In the genomic region with DNA sequence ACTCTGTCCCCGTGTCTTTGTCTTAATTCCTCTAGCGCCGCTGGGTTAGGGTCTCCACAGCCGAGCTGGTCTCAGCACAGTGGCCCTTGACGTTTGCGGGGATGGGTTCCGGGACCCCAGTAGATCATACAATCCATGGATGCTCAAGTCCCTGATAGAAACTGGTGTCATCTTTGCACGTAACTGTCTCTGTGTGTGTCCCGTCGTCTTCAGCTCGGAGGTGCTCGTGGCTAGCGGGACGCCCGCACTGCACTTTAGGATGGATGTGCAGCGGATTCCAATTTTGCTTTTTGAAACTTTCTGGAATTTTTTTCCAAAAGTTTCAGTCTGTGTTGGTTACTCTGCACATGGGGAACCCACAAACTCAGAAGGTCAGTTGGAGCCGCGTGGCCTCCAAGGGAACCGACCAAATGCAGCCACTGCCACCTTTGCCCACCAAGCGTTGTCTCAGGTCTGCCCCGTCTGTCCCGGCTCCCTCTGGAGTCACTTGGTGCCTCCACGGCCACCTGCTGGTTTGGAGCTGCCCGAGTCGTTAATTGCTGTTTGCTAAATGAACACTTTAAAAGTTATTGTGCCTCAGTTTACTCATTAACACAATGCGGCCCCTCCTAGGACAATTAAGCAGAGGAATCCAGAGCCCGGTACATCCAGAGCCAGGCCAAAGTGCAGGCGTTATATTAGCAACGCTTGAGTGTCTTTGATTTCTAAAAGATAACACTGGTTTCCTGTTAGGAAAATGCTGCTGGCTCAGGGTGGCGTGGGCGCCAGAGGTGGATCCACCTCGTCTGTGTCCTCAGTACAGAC, we compare ENCODE assay signal across 18 cellular contexts. TPM values are rescaled to one million over a fixed set of nuclear protein-coding genes. Genes with fewer than 3 reads are reported as not detected.
DNase-seq lines count a peak whose midpoint lies in the region; ATAC-seq, FAIRE-seq and TF ChIP-seq lines count a peak whose summit lies in the region.
"Had no signal": no experiment of that assay in that cellular context is flagged by ENCODE, and none has a peak within 500 bp of the region (broad histone marks: within the 10 kb centered on the region; RNA-seq: fewer than 3 reads in every experiment).

No MANE protein-coding gene starts in this region.

- H3K9me3 ChIP-seq in HepG2 (ENCODE audit: low read length), result no peaks in the 10 kb centered on the region
- no peaks in the 10 kb centered on the region for H3K9me3 ChIP-seq in right lobe of liver
- H3K9me3 ChIP-seq in astrocyte (ENCODE audit: insufficient read depth, low read depth, low read length), result no peaks in the 10 kb centered on the region

- POLR2A ChIA-PET in HepG2 (lab: Yijun Ruan, JAX), result no interaction called here

- WGBS in HepG2 (ENCODE audit: low lambda C conversion rate), result 40% methylated on average over 32 of the region's 32 CpGs
- WGBS in right lobe of liver (ENCODE audit: insufficient coverage, low coverage, low lambda C conversion rate, missing lambda C conversion rate), result 62% methylated on average over 23 of the region's 32 CpGs

- intact Hi-C loops in HepG2 (cut with micrococcal nuclease; ENCODE audit: unreplicated experiment) (no loop called here), right lobe of liver (cut with DNase I) (no loop called here)

- H3K4me3 Mint-ChIP-seq in astrocyte (ENCODE audit: unreplicated experiment) (no peak overlapping the region), nephron (no peak overlapping the region)
- H3K4me3 Mint-ChIP-seq: CD14-positive monocyte had no signal

- H3K27ac Mint-ChIP-seq in astrocyte (ENCODE audit: unreplicated experiment) (peak overlapping the region; percentile 1), nephron (peak overlapping the region in 2 of 3 experiments; percentile 40 to 61)
- H3K27ac Mint-ChIP-seq: CD14-positive monocyte had no signal

- H4K20me1 ChIP-seq in HepG2 (ENCODE audit: insufficient read depth, low read length), result no peaks in the 10 kb centered on the region
- no peaks in the 10 kb centered on the region for H4K20me1 ChIP-seq in astrocyte (ENCODE audit: insufficient read depth, low read length)

- H3K4me3 ChIP-seq in HepG2 (replicated peaks in 1 of 3; ENCODE audit: insufficient read depth in 1 of 3, low read depth in 2 of 3, low read length in 3 of 3), result peak overlapping the region in 1 of 3 experiments; percentile 9; a peak in 2 of 6 replicates
- no peak overlapping the region for H3K4me3 ChIP-seq in right lobe of liver
- no peak overlapping the region for H3K4me3 ChIP-seq in astrocyte (ENCODE audit: insufficient read depth, low read depth, low read length)

- TF ChIP-seq RAD21 in HepG2 (CRISPR knock-in tag; IDR thresholded peaks at IDR 0.05), result no peak

- BruUV-seq in HepG2 (replicated peaks; lab: Mats Ljungman, UMichigan), result no TSS peak

- peak overlapping the region; percentile 62 for H3K4me2 ChIP-seq in HepG2 (ENCODE audit: low read depth, low read length)
- no peak overlapping the region for H3K4me2 ChIP-seq in astrocyte (ENCODE audit: low read length)

- peaks cover 16% of the 10 kb centered on the region for H3K27me3 Mint-ChIP-seq in astrocyte (ENCODE audit: low read depth, unreplicated experiment)
- peaks cover 7% of the 10 kb centered on the region for H3K27me3 Mint-ChIP-seq in nephron (ENCODE audit: low read depth)

- H3K9ac ChIP-seq in HepG2 (ENCODE audit: insufficient read depth, low read depth, low read length) (no peak overlapping the region), astrocyte (ENCODE audit: low read length) (no peak overlapping the region)

- peaks cover 5% of the 10 kb centered on the region for H3K4me1 Mint-ChIP-seq in astrocyte (ENCODE audit: low read depth, unreplicated experiment)
- peaks cover 9% of the 10 kb centered on the region for H3K4me1 Mint-ChIP-seq in nephron

- H3K4me1 ChIP-seq in HepG2 (ENCODE audit: insufficient read depth, low read length) (peaks cover 28% of the 10 kb centered on the region), right lobe of liver (no peaks in the 10 kb centered on the region), astrocyte (ENCODE audit: insufficient read depth, low read length) (peaks cover 8% of the 10 kb centered on the region)

- ATAC-seq in HepG2 (peak; percentile 64), right lobe of liver (no peak), HG03354 (IDR thresholded peaks at IDR 0.05; ENCODE audit: poor library complexity, severe bottlenecking, unreplicated experiment) (no peak), HG02759 (IDR thresholded peaks at IDR 0.05; ENCODE audit: unreplicated experiment) (no peak), HG02938 (IDR thresholded peaks at IDR 0.05; ENCODE audit: unreplicated experiment) (no peak)

- peak; percentile 33 for TF ChIP-seq CTCF in HepG2 (CRISPR knock-in tag; IDR thresholded peaks at IDR 0.05)
- TF ChIP-seq CTCF in right lobe of liver (IDR thresholded peaks at IDR 0.05), result no peak
- TF ChIP-seq CTCF in astrocyte (IDR thresholded peaks at IDR 0.05; ENCODE audit: insufficient read depth, low read depth, low read length), result no peak
- TF ChIP-seq CTCF in nephron (IDR thresholded peaks at IDR 0.05; ENCODE audit: unreplicated experiment in 3 of 3), result no peak

- TF ChIP-seq POLR2A in HepG2 (IDR thresholded peaks at IDR 0.05; ENCODE audit: insufficient read depth in 1 of 2, low read depth in 2 of 2, low read length in 2 of 2), result no peak
- TF ChIP-seq POLR2A in right lobe of liver (IDR thresholded peaks at IDR 0.05), result no peak

- H3K36me3 ChIP-seq in HepG2 (replicated peaks in 1 of 2; ENCODE audit: control insufficient read depth in 1 of 2, insufficient read depth in 2 of 2, low read length in 2 of 2), result no peaks in the 10 kb centered on the region
- no peaks in the 10 kb centered on the region for H3K36me3 ChIP-seq in right lobe of liver
- H3K36me3 ChIP-seq in astrocyte (ENCODE audit: insufficient read depth, low read length), result no peaks in the 10 kb centered on the region

- FAIRE-seq in HepG2 (lab: Jason Lieb, UNC), result no peak
- no peak for FAIRE-seq in astrocyte (lab: Jason Lieb, UNC)
- FAIRE-seq: RCC 7860 had no signal

- H3K27ac ChIP-seq in HepG2 (ENCODE audit: extremely low read length, insufficient read depth, low read length), result no peak overlapping the region
- H3K27ac ChIP-seq in right lobe of liver, result no peak overlapping the region
- no peak overlapping the region for H3K27ac ChIP-seq in astrocyte (ENCODE audit: low read depth, low read length)

- H3K36me3 Mint-ChIP-seq in astrocyte (ENCODE audit: low read depth, unreplicated experiment), result no peaks in the 10 kb centered on the region
- H3K36me3 Mint-ChIP-seq in nephron (ENCODE audit: low read depth), result no peaks in the 10 kb centered on the region
- H3K36me3 Mint-ChIP-seq: CD14-positive monocyte had no signal

- DNase-seq in HepG2 (ENCODE audit: low spot score) (no peak), right lobe of liver (no peak), astrocyte (ENCODE audit: low read depth) (no peak), NCI-H2171 treated with DMSO at 0.1 percent for 48 hours (lab: John Stamatoyannopoulos, UW) (no peak)
- DNase-seq: COR-L47, DMS153, EL, GOT3, NCI-H1417 treated with DMSO at 0.1 percent for 48 hours, NCI-H2081, NCI-H524, SHP77 treated with DMSO at 0.1 percent for 48 hours had no signal

- no peak overlapping the region for H2AFZ ChIP-seq in HepG2 (ENCODE audit: low read length)
- H2AFZ ChIP-seq in astrocyte (ENCODE audit: low read depth, low read length), result no peak overlapping the region

- peaks cover 8 to 34% of the 10 kb centered on the region in 2 experiments for H3K27me3 ChIP-seq in HepG2 (ENCODE audit: control insufficient read depth in 1 of 2, insufficient read depth in 2 of 2, low read length in 2 of 2)
- H3K27me3 ChIP-seq in right lobe of liver, result no peaks in the 10 kb centered on the region
- H3K27me3 ChIP-seq in astrocyte (ENCODE audit: insufficient read depth, low read length), result no peaks in the 10 kb centered on the region

- CTCF ChIA-PET in HepG2 (lab: Yijun Ruan, JAX; ENCODE audit: low intra/inter-chr PET ratio, low total read pairs), result no interaction called here

- TF ChIP-seq EP300 in HepG2 (IDR thresholded peaks at IDR 0.05; ENCODE audit: low read depth in 2 of 2, low read length in 2 of 2), result no peak
- TF ChIP-seq EP300 in HepG2 (CRISPR knock-in tag; IDR thresholded peaks at IDR 0.05; ENCODE audit: borderline replicate concordance), result no peak

- in situ Hi-C loops in HepG2 (cut with HindIII; ENCODE audit: extremely low pct_ligation_motif_present, low pct_unique_long_range_greater_than_20kb), result no loop called here

- no peaks in the 10 kb centered on the region for H3K79me2 ChIP-seq in HepG2 (ENCODE audit: insufficient read depth, low read length)
- no peaks in the 10 kb centered on the region for H3K79me2 ChIP-seq in astrocyte (ENCODE audit: insufficient read depth, low read length)

- H3K9me3 Mint-ChIP-seq in astrocyte (ENCODE audit: unreplicated experiment) (no peaks in the 10 kb centered on the region), nephron (no peaks in the 10 kb centered on the region)
- H3K9me3 Mint-ChIP-seq: CD14-positive monocyte had no signal

RNA-seq across cellular contexts. Expression of a gene that starts 5.3 kb away (rescaled TPM):
- total RNA-seq in HepG2 (2016; rRNA removed; fragmentation: Illumina TruSeq; extraction: Trizol) (19.7 and 37.6 TPM in 2 replicates), right lobe of liver (under 1 TPM in 1 of 6 experiments, not detected in 5; 0.93 TPM), astrocyte (0.11 and 0.22 TPM in 2 replicates)
- total RNA-seq in HepG2 (2016; cell fraction: cytosol; rRNA removed; fragmentation: Illumina TruSeq; extraction: Trizol; ENCODE audit: low read depth), result 33.1 and 44.2 TPM in 2 replicates
- total RNA-seq in HepG2 (2016; cell fraction: insoluble cytoplasmic fraction; rRNA removed; fragmentation: Illumina TruSeq; extraction: Trizol), result 22.9 and 38.8 TPM in 2 replicates
- 21.1 and 25.9 TPM in 2 replicates for total RNA-seq in HepG2 (2016; cell fraction: membrane; rRNA removed; fragmentation: Illumina TruSeq; extraction: Trizol)
- 32.6 and 36.8 TPM in 2 replicates for total RNA-seq in HepG2 (2016; cell fraction: nucleus; rRNA removed; fragmentation: Illumina TruSeq; extraction: Trizol)
- polyA plus RNA-seq in HepG2 (2011; rRNA removed), result 40.2 and 52.2 TPM in 2 replicates
- polyA plus RNA-seq in HepG2 (2011; cell fraction: cytosol; rRNA removed), result 26.5 and 78.5 TPM in 2 replicates
- 52.0 and 101 TPM in 2 replicates for polyA plus RNA-seq in HepG2 (2011; cell fraction: nucleus; rRNA removed)
- 6.6 and 9.6 TPM in 2 replicates for polyA plus RNA-seq in HepG2 (2012)
- polyA plus RNA-seq in HepG2 (2016; cell fraction: cytosol; fragmentation: Illumina TruSeq; extraction: Trizol; ENCODE audit: low read depth), result 13.7 and 15.6 TPM in 2 replicates
- 23.0 and 24.6 TPM in 2 replicates for polyA plus RNA-seq in HepG2 (2016; cell fraction: insoluble cytoplasmic fraction; fragmentation: Illumina TruSeq; extraction: Trizol; ENCODE audit: low read depth)
- 18.2 and 22.6 TPM in 2 replicates for polyA plus RNA-seq in HepG2 (2016; cell fraction: membrane; fragmentation: Illumina TruSeq; extraction: Trizol; ENCODE audit: low read depth)
- 75.4 and 78.7 TPM in 2 replicates for polyA plus RNA-seq in HepG2 (2016; cell fraction: nucleus; fragmentation: Illumina TruSeq; extraction: Trizol; ENCODE audit: insufficient read depth, low read depth)
- polyA minus RNA-seq in HepG2 (2011; rRNA and poly(A)+ RNA removed; ENCODE audit: low replicate concordance), result 0.12 and 80.3 TPM in 2 replicates
- 12.5 and 17.6 TPM in 2 replicates for polyA minus RNA-seq in HepG2 (2011; cell fraction: cytosol; rRNA and poly(A)+ RNA removed)
- 3.5 and 4.8 TPM in 2 replicates for polyA minus RNA-seq in HepG2 (2011; cell fraction: nucleus; rRNA and poly(A)+ RNA removed)
- polyA plus RNA-seq: CD14-positive monocyte had no signal

RNA-seq across cellular contexts. Expression of a gene that starts 32.6 kb away (rescaled TPM):
- total RNA-seq in HepG2 (2016; rRNA removed; fragmentation: Illumina TruSeq; extraction: Trizol) (not detected in 2 replicates), right lobe of liver (1 to 10 TPM in 2 of 6 experiments, under 1 TPM in 4; 0.33 to 3.7 (median 0.77) TPM), astrocyte (6.7 and 7.5 TPM in 2 replicates)
- total RNA-seq in HepG2 (2016; cell fraction: cytosol; rRNA removed; fragmentation: Illumina TruSeq; extraction: Trizol; ENCODE audit: low read depth), result not detected in 2 replicates
- total RNA-seq in HepG2 (2016; cell fraction: insoluble cytoplasmic fraction; rRNA removed; fragmentation: Illumina TruSeq; extraction: Trizol), result 0.15 TPM in 1 of 2 replicates, not detected in the other
- total RNA-seq in HepG2 (2016; cell fraction: membrane; rRNA removed; fragmentation: Illumina TruSeq; extraction: Trizol), result not detected in 2 replicates
- total RNA-seq in HepG2 (2016; cell fraction: nucleus; rRNA removed; fragmentation: Illumina TruSeq; extraction: Trizol), result not detected in 2 replicates
- polyA plus RNA-seq in HepG2 (2011; rRNA removed), result 0.59 and 2.1 TPM in 2 replicates
- 0.19 and 0.32 TPM in 2 replicates for polyA plus RNA-seq in HepG2 (2011; cell fraction: cytosol; rRNA removed)
- polyA plus RNA-seq in HepG2 (2011; cell fraction: nucleus; rRNA removed), result 4.5 and 6.2 TPM in 2 replicates
- 0.27 and 0.35 TPM in 2 replicates for polyA plus RNA-seq in HepG2 (2012)
- polyA plus RNA-seq in HepG2 (2016; cell fraction: cytosol; fragmentation: Illumina TruSeq; extraction: Trizol; ENCODE audit: low read depth), result not detected in 2 replicates
- polyA plus RNA-seq in HepG2 (2016; cell fraction: insoluble cytoplasmic fraction; fragmentation: Illumina TruSeq; extraction: Trizol; ENCODE audit: low read depth), result not detected in 2 replicates
- 0.06 TPM in 1 of 2 replicates, not detected in the other for polyA plus RNA-seq in HepG2 (2016; cell fraction: membrane; fragmentation: Illumina TruSeq; extraction: Trizol; ENCODE audit: low read depth)
- polyA plus RNA-seq in HepG2 (2016; cell fraction: nucleus; fragmentation: Illumina TruSeq; extraction: Trizol; ENCODE audit: insufficient read depth, low read depth), result 0.52 and 1.2 TPM in 2 replicates
- 0.58 and 25.2 TPM in 2 replicates for polyA minus RNA-seq in HepG2 (2011; rRNA and poly(A)+ RNA removed; ENCODE audit: low replicate concordance)
- polyA minus RNA-seq in HepG2 (2011; cell fraction: cytosol; rRNA and poly(A)+ RNA removed), result not detected in 2 replicates
- polyA minus RNA-seq in HepG2 (2011; cell fraction: nucleus; rRNA and poly(A)+ RNA removed), result 0.26 and 0.99 TPM in 2 replicates
- polyA plus RNA-seq: CD14-positive monocyte had no signal

RNA-seq across cellular contexts. Expression of a gene that starts 47.7 kb away (rescaled TPM):
- total RNA-seq in HepG2 (2016; rRNA removed; fragmentation: Illumina TruSeq; extraction: Trizol) (2,988 and 3,233 TPM in 2 replicates), right lobe of liver (1,000 to 10,000 TPM in 2 of 6 experiments, 100 to 1,000 TPM in 4; 684 to 2,810 (median 731) TPM), astrocyte (1,200 and 1,239 TPM in 2 replicates)
- 6,142 and 6,743 TPM in 2 replicates for total RNA-seq in HepG2 (2016; cell fraction: cytosol; rRNA removed; fragmentation: Illumina TruSeq; extraction: Trizol; ENCODE audit: low read depth)
- total RNA-seq in HepG2 (2016; cell fraction: insoluble cytoplasmic fraction; rRNA removed; fragmentation: Illumina TruSeq; extraction: Trizol), result 3,074 and 3,414 TPM in 2 replicates
- total RNA-seq in HepG2 (2016; cell fraction: membrane; rRNA removed; fragmentation: Illumina TruSeq; extraction: Trizol), result 8,788 and 9,254 TPM in 2 replicates
- 1,061 and 1,137 TPM in 2 replicates for total RNA-seq in HepG2 (2016; cell fraction: nucleus; rRNA removed; fragmentation: Illumina TruSeq; extraction: Trizol)
- polyA plus RNA-seq in HepG2 (2011; rRNA removed), result 4,411 and 5,523 TPM in 2 replicates
- 4,701 and 9,932 TPM in 2 replicates for polyA plus RNA-seq in HepG2 (2011; cell fraction: cytosol; rRNA removed)
- polyA plus RNA-seq in HepG2 (2011; cell fraction: nucleus; rRNA removed), result 3,101 and 3,317 TPM in 2 replicates
- 3,379 and 4,912 TPM in 2 replicates for polyA plus RNA-seq in HepG2 (2012)
- polyA plus RNA-seq in HepG2 (2016; cell fraction: cytosol; fragmentation: Illumina TruSeq; extraction: Trizol; ENCODE audit: low read depth), result 8,773 and 9,300 TPM in 2 replicates
- polyA plus RNA-seq in HepG2 (2016; cell fraction: insoluble cytoplasmic fraction; fragmentation: Illumina TruSeq; extraction: Trizol; ENCODE audit: low read depth), result 3,767 and 4,135 TPM in 2 replicates
- polyA plus RNA-seq in HepG2 (2016; cell fraction: membrane; fragmentation: Illumina TruSeq; extraction: Trizol; ENCODE audit: low read depth), result 9,832 and 9,939 TPM in 2 replicates
- 2,257 and 2,556 TPM in 2 replicates for polyA plus RNA-seq in HepG2 (2016; cell fraction: nucleus; fragmentation: Illumina TruSeq; extraction: Trizol; ENCODE audit: insufficient read depth, low read depth)
- 1,096 and 3,482 TPM in 2 replicates for polyA minus RNA-seq in HepG2 (2011; rRNA and poly(A)+ RNA removed; ENCODE audit: low replicate concordance)
- 1,942 and 2,023 TPM in 2 replicates for polyA minus RNA-seq in HepG2 (2011; cell fraction: cytosol; rRNA and poly(A)+ RNA removed)
- polyA minus RNA-seq in HepG2 (2011; cell fraction: nucleus; rRNA and poly(A)+ RNA removed), result 448 and 516 TPM in 2 replicates

RNA-seq across cellular contexts. Expression of a gene that starts 49.4 kb away (rescaled TPM):
- 69.4 and 80.0 TPM in 2 replicates for total RNA-seq in HepG2 (2016; rRNA removed; fragmentation: Illumina TruSeq; extraction: Trizol)
- 12.3 and 14.1 TPM in 2 replicates for total RNA-seq in HepG2 (2016; cell fraction: cytosol; rRNA removed; fragmentation: Illumina TruSeq; extraction: Trizol; ENCODE audit: low read depth)
- 68.7 and 70.7 TPM in 2 replicates for total RNA-seq in HepG2 (2016; cell fraction: insoluble cytoplasmic fraction; rRNA removed; fragmentation: Illumina TruSeq; extraction: Trizol)
- 36.1 and 43.1 TPM in 2 replicates for total RNA-seq in HepG2 (2016; cell fraction: membrane; rRNA removed; fragmentation: Illumina TruSeq; extraction: Trizol)
- 43.4 and 46.6 TPM in 2 replicates for total RNA-seq in HepG2 (2016; cell fraction: nucleus; rRNA removed; fragmentation: Illumina TruSeq; extraction: Trizol)
- polyA plus RNA-seq in HepG2 (2011; rRNA removed), result 73.3 and 87.2 TPM in 2 replicates
- 71.4 and 105 TPM in 2 replicates for polyA plus RNA-seq in HepG2 (2011; cell fraction: cytosol; rRNA removed)
- polyA plus RNA-seq in HepG2 (2011; cell fraction: nucleus; rRNA removed), result 141 and 163 TPM in 2 replicates
- 39.3 and 47.1 TPM in 2 replicates for polyA plus RNA-seq in HepG2 (2012)
- 9.6 and 12.7 TPM in 2 replicates for polyA plus RNA-seq in HepG2 (2016; cell fraction: cytosol; fragmentation: Illumina TruSeq; extraction: Trizol; ENCODE audit: low read depth)
- 89.2 and 96.6 TPM in 2 replicates for polyA plus RNA-seq in HepG2 (2016; cell fraction: insoluble cytoplasmic fraction; fragmentation: Illumina TruSeq; extraction: Trizol; ENCODE audit: low read depth)
- 29.6 and 33.2 TPM in 2 replicates for polyA plus RNA-seq in HepG2 (2016; cell fraction: membrane; fragmentation: Illumina TruSeq; extraction: Trizol; ENCODE audit: low read depth)
- polyA plus RNA-seq in HepG2 (2016; cell fraction: nucleus; fragmentation: Illumina TruSeq; extraction: Trizol; ENCODE audit: insufficient read depth, low read depth), result 105 and 109 TPM in 2 replicates
- 73.7 and 140 TPM in 2 replicates for polyA minus RNA-seq in HepG2 (2011; rRNA and poly(A)+ RNA removed; ENCODE audit: low replicate concordance)
- polyA minus RNA-seq in HepG2 (2011; cell fraction: cytosol; rRNA and poly(A)+ RNA removed), result 50.0 and 50.5 TPM in 2 replicates
- 25.8 and 33.6 TPM in 2 replicates for polyA minus RNA-seq in HepG2 (2011; cell fraction: nucleus; rRNA and poly(A)+ RNA removed)
- total RNA-seq in right lobe of liver, result 10 to 100 TPM; 27.2 to 42.3 (median 33.1) TPM
- 84.2 and 85.7 TPM in 2 replicates for total RNA-seq in astrocyte

RNA-seq across cellular contexts. Expression of a gene that starts 49.5 kb away (rescaled TPM):
- total RNA-seq in HepG2 (2016; rRNA removed; fragmentation: Illumina TruSeq; extraction: Trizol) (11.0 and 11.2 TPM in 2 replicates), right lobe of liver (1 to 10 TPM; 1.8 to 5.0 (median 3.3) TPM), astrocyte (11.8 and 12.3 TPM in 2 replicates)
- total RNA-seq in HepG2 (2016; cell fraction: cytosol; rRNA removed; fragmentation: Illumina TruSeq; extraction: Trizol; ENCODE audit: low read depth), result 9.1 and 14.3 TPM in 2 replicates
- total RNA-seq in HepG2 (2016; cell fraction: insoluble cytoplasmic fraction; rRNA removed; fragmentation: Illumina TruSeq; extraction: Trizol), result 11.7 and 12.8 TPM in 2 replicates
- total RNA-seq in HepG2 (2016; cell fraction: membrane; rRNA removed; fragmentation: Illumina TruSeq; extraction: Trizol), result 14.6 and 17.6 TPM in 2 replicates
- 9.0 and 10.4 TPM in 2 replicates for total RNA-seq in HepG2 (2016; cell fraction: nucleus; rRNA removed; fragmentation: Illumina TruSeq; extraction: Trizol)
- polyA plus RNA-seq in HepG2 (2011; rRNA removed), result 5.7 and 6.3 TPM in 2 replicates
- polyA plus RNA-seq in HepG2 (2011; cell fraction: cytosol; rRNA removed), result 3.3 and 3.5 TPM in 2 replicates
- polyA plus RNA-seq in HepG2 (2011; cell fraction: nucleus; rRNA removed), result 14.9 and 16.4 TPM in 2 replicates
- 8.1 and 9.7 TPM in 2 replicates for polyA plus RNA-seq in HepG2 (2012)
- polyA plus RNA-seq in HepG2 (2016; cell fraction: cytosol; fragmentation: Illumina TruSeq; extraction: Trizol; ENCODE audit: low read depth), result 17.1 and 17.6 TPM in 2 replicates
- 12.9 and 16.7 TPM in 2 replicates for polyA plus RNA-seq in HepG2 (2016; cell fraction: insoluble cytoplasmic fraction; fragmentation: Illumina TruSeq; extraction: Trizol; ENCODE audit: low read depth)
- 20.1 and 25.8 TPM in 2 replicates for polyA plus RNA-seq in HepG2 (2016; cell fraction: membrane; fragmentation: Illumina TruSeq; extraction: Trizol; ENCODE audit: low read depth)
- 25.8 and 32.4 TPM in 2 replicates for polyA plus RNA-seq in HepG2 (2016; cell fraction: nucleus; fragmentation: Illumina TruSeq; extraction: Trizol; ENCODE audit: insufficient read depth, low read depth)
- 6.0 and 18.6 TPM in 2 replicates for polyA minus RNA-seq in HepG2 (2011; rRNA and poly(A)+ RNA removed; ENCODE audit: low replicate concordance)
- polyA minus RNA-seq in HepG2 (2011; cell fraction: cytosol; rRNA and poly(A)+ RNA removed), result 1.4 and 1.8 TPM in 2 replicates
- polyA minus RNA-seq in HepG2 (2011; cell fraction: nucleus; rRNA and poly(A)+ RNA removed), result 7.2 and 7.7 TPM in 2 replicates

Comparison
In these comparisons a context has a peak if more than half of its experiments do, and no peak if none do; other contexts are left out.
1. RNA of a gene that starts 5.3 kb away (total RNA-seq): 19.7 to 44.2 TPM in HepG2; 0.93 TPM in right lobe of liver and 0.11 to 0.22 TPM in astrocyte; every median in the first group is over 10 times any median in the second.